34 cellular contexts compared by ENCODE assay signal in genomic region chr10:2761971-2762370, GRCh38.
"Had no signal": no experiment of that assay in that cellular context is flagged by ENCODE, and none has a peak within 500 bp of the region (broad histone marks: within the 10 kb centered on the region; RNA-seq: fewer than 3 reads in every experiment).

No MANE protein-coding gene starts in this region.

- H3K36me3 ChIP-seq: MG63 had no signal

- H3K9me3 ChIP-seq: MG63 had no signal

- H3K4me3 ChIP-seq: MG63 had no signal

- DNase-seq: Karpas-422, Kasumi-1, MG63, MM.1S, MV-4-11, NCI-H1048, NCI-H1092, NCI-H1092 treated with DMSO at 0.1 percent for 48 hours, NCI-H1105, NCI-H1105 treated with DMSO at 0.1 percent for 48 hours, NCI-H1417, NCI-H1417 treated with DMSO at 0.1 percent for 48 hours, NCI-H1436, NCI-H1436 treated with DMSO at 0.1 percent for 48 hours, NCI-H146, NCI-H1694, NCI-H1694 treated with DMSO at 0.1 percent for 48 hours, NCI-H187, NCI-H187 treated with DMSO at 0.1 percent for 48 hours, NCI-H1930, NCI-H2029, NCI-H2029 treated with DMSO at 0.1 percent for 48 hours, NCI-H2081, NCI-H2081 treated with DMSO at 0.1 percent for 48 hours, NCI-H2107, NCI-H2171, NCI-H2171 treated with DMSO at 0.1 percent for 48 hours, NCI-H2227 treated with DMSO at 0.1 percent for 48 hours, NCI-H226, NCI-H345, NCI-H446, NCI-H446 treated with DMSO at 0.1 percent for 48 hours, NCI-H510A, NCI-H510A treated with DMSO at 0.1 percent for 48 hours had no signal
